ENCODE assay signal across 14 cellular contexts in the genomic region with DNA sequence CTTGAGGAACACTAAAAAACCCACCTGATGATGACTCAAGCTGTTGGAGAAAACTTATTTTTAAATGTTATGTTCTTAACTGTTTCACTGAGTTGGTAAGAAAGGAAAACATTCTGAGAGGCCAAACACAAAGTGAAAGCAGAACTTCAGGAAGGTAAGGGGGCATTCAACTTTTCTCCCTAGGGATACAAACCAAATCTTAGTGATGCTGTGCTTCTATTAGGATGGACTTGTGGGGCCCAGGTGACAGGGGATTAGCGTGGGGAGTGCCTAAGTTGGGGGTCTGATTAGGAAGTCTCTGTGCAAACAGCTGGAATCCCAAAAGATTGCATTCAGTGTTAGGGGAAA. TPM values are rescaled to one million over a fixed set of nuclear protein-coding genes. Genes with fewer than 3 reads are reported as not detected.
DNase-seq lines count a peak whose midpoint lies in the region; ATAC-seq and TF ChIP-seq lines count a peak whose summit lies in the region.
"Had no signal": no experiment of that assay in that cellular context is flagged by ENCODE, and none has a peak within 500 bp of the region (broad histone marks: within the 10 kb centered on the region; RNA-seq: fewer than 3 reads in every experiment).

No MANE protein-coding gene starts in this region.

- peak overlapping the region; percentile 96 for H3K27ac Mint-ChIP-seq in activated naive CD8-positive, alpha-beta T cell treated with anti-CD3 and anti-CD28 coated beads for 36 hours
- H3K27ac Mint-ChIP-seq: mesothelial cell of epicardium had no signal

- no peak for TF ChIP-seq CTCF in osteoblast (IDR thresholded peaks at IDR 0.05; ENCODE audit: extremely low read depth, low read depth, low read length)
- TF ChIP-seq CTCF in left ventricle myocardium inferior (IDR thresholded peaks at IDR 0.05; ENCODE audit: borderline replicate concordance) = no peak

- no peak for TF ChIP-seq POLR2A in GM18505 (IDR thresholded peaks at IDR 0.05; ENCODE audit: borderline replicate concordance, extremely low read depth, insufficient read depth, insufficient read length)

- peaks cover 11% of the 10 kb centered on the region for H3K36me3 Mint-ChIP-seq in activated naive CD8-positive, alpha-beta T cell treated with anti-CD3 and anti-CD28 coated beads for 36 hours

- peak overlapping the region; percentile 53 for H3K4me3 Mint-ChIP-seq in activated naive CD8-positive, alpha-beta T cell treated with anti-CD3 and anti-CD28 coated beads for 36 hours
- H3K4me3 Mint-ChIP-seq: mesothelial cell of epicardium had no signal

- H3K27ac ChIP-seq in osteoblast (ENCODE audit: low read depth, low read length) (no peak overlapping the region), left ventricle myocardium inferior (replicated peaks) (no peak overlapping the region)
- H3K27ac ChIP-seq: right lobe of liver had no signal

- no peaks in the 10 kb centered on the region for H3K36me3 ChIP-seq in osteoblast (ENCODE audit: insufficient read depth, low read length)
- peaks cover 11% of the 10 kb centered on the region for H3K36me3 ChIP-seq in left ventricle myocardium inferior

- ATAC-seq in GM18505 (IDR thresholded peaks at IDR 0.05; ENCODE audit: unreplicated experiment) (peak; percentile 8), HG03095 (IDR thresholded peaks at IDR 0.05; ENCODE audit: unreplicated experiment) (peak; percentile 18), HG02840 (IDR thresholded peaks at IDR 0.05; ENCODE audit: low FRiP score, unreplicated experiment) (no peak)

- H3K4me1 ChIP-seq in osteoblast (ENCODE audit: insufficient read depth, low read length) (no peaks in the 10 kb centered on the region), left ventricle myocardium inferior (no peaks in the 10 kb centered on the region)
- H3K4me1 ChIP-seq: right lobe of liver had no signal

- H3K27me3 ChIP-seq in osteoblast (ENCODE audit: insufficient read depth, low read length) (no peaks in the 10 kb centered on the region), left ventricle myocardium inferior (ENCODE audit: low read depth) (no peaks in the 10 kb centered on the region)
- H3K27me3 ChIP-seq: heart right ventricle, right lobe of liver had no signal

- no peak for DNase-seq in activated naive CD8-positive, alpha-beta T cell treated with anti-CD3 and anti-CD28 coated beads for 36 hours
- DNase-seq in osteoblast (ENCODE audit: insufficient read length, low spot score, missing footprints) (no peak), NCI-H2107 (lab: John Stamatoyannopoulos, UW) (no peak), HK-2 (ENCODE audit: unreplicated experiment) (no peak), left ventricle myocardium inferior (no peak)
- DNase-seq: heart right ventricle, NCI-H1092, NCI-H69 had no signal

- peaks cover 3% of the 10 kb centered on the region for H3K9me3 Mint-ChIP-seq in activated naive CD8-positive, alpha-beta T cell treated with anti-CD3 and anti-CD28 coated beads for 36 hours

- H3K27me3 Mint-ChIP-seq in activated naive CD8-positive, alpha-beta T cell treated with anti-CD3 and anti-CD28 coated beads for 36 hours = no peaks in the 10 kb centered on the region

- no peaks in the 10 kb centered on the region for H3K79me2 ChIP-seq in osteoblast (ENCODE audit: insufficient read depth, low read length)

- no peaks in the 10 kb centered on the region for H4K20me1 ChIP-seq in osteoblast (ENCODE audit: insufficient read depth, low read length)

- H3K9me3 ChIP-seq in osteoblast (ENCODE audit: low read depth, low read length) (no peaks in the 10 kb centered on the region), left ventricle myocardium inferior (replicated peaks) (no peaks in the 10 kb centered on the region)
- H3K9me3 ChIP-seq: heart right ventricle, right lobe of liver had no signal

- intact Hi-C loops in left ventricle myocardium inferior (cut with micrococcal nuclease) = no loop called here

- peak overlapping the region; percentile 20 for H3K4me2 ChIP-seq in osteoblast (ENCODE audit: insufficient read depth, low read length)

- H2AFZ ChIP-seq in osteoblast (ENCODE audit: low read length) = peak overlapping the region; percentile 84

- peaks cover 21% of the 10 kb centered on the region for H3K4me1 Mint-ChIP-seq in activated naive CD8-positive, alpha-beta T cell treated with anti-CD3 and anti-CD28 coated beads for 36 hours
- H3K4me1 Mint-ChIP-seq: mesothelial cell of epicardium had no signal

- no peak overlapping the region for H3K4me3 ChIP-seq in osteoblast (ENCODE audit: insufficient read depth, low read length)
- H3K4me3 ChIP-seq in left ventricle myocardium inferior = no peak overlapping the region
- H3K4me3 ChIP-seq: coronary artery, right lobe of liver had no signal

RNA-seq across cellular contexts. Expression of a gene that starts 18.4 kb away (rescaled TPM):
- 10 to 100 TPM; 42.6 to 45.4 TPM for total RNA-seq in activated naive CD8-positive, alpha-beta T cell treated with anti-CD3 and anti-CD28 coated beads for 36 hours
- total RNA-seq in osteoblast (12.3 and 13.3 TPM in 2 replicates), left ventricle myocardium inferior (27.6 TPM)
